In genomic region chr22:42001706-42002105, GRCh38 we compare ENCODE assay signal across 24 cellular contexts. TPM values are rescaled to one million over a fixed set of nuclear protein-coding genes. Genes with fewer than 3 reads are reported as not detected.
DNase-seq lines count a peak whose midpoint lies in the region; ATAC-seq and TF ChIP-seq lines count a peak whose summit lies in the region.
"Had no signal": no experiment of that assay in that cellular context is flagged by ENCODE, and none has a peak within 500 bp of the region (broad histone marks: within the 10 kb centered on the region; RNA-seq: fewer than 3 reads in every experiment).

No MANE protein-coding gene starts in this region.

- no peaks in the 10 kb centered on the region for H3K27me3 ChIP-seq in WERI-Rb-1 (ENCODE audit: insufficient read depth, low read depth, severe bottlenecking)
- H3K27me3 ChIP-seq: BE2C; BLaER1 treated with 17β-estradiol and CSF1 and Interleukin-3, amounts not matched to agents 10 nM and 100 nM had no signal

- intact Hi-C loops in posterior vena cava (cut with DNase I), result no loop called here

- peak; percentile 22 for DNase-seq in D341Med (ENCODE audit: low spot score)
- peak; percentile 25 for DNase-seq in WERI-Rb-1
- DNase-seq in islet precursor cell, result peak; percentile 40
- DNase-seq in posterior vena cava (ENCODE audit: low spot score), result peak; percentile 41
- DNase-seq in C1 segment of cervical spinal cord (lab: John Stamatoyannopoulos, UW), result no peak
- DNase-seq in stimulated activated CD4-positive, alpha-beta T cell treated with anti-CD3 and anti-CD28 coated beads, Interleukin-12 subunit alpha, Interleukin-12 subunit beta, amount 100 ng/mL, for 4 hours, result no peak
- DNase-seq in activated T-cell treated with anti-CD3 and anti-CD28 coated beads for 4 hours, result no peak
- DNase-seq: 8988T; ACHN; AML-193; BE2C; Calu3; CD4-positive, alpha-beta memory T cell; COR-L47; DMS153; DND-41; H9 had no signal

- TF ChIP-seq CTCF in WERI-Rb-1 (IDR thresholded peaks at IDR 0.05; ENCODE audit: low read depth, low read length), result no peak

- peak overlapping the region; percentile 51 for H3K27ac ChIP-seq in WERI-Rb-1
- H3K27ac ChIP-seq: A549; BLaER1 treated with 17β-estradiol and CSF1 and Interleukin-3, amounts not matched to agents 10 nM and 100 nM had no signal

- H3K9me3 ChIP-seq in WERI-Rb-1 (ENCODE audit: severe bottlenecking), result no peaks in the 10 kb centered on the region

- peak overlapping the region; percentile 59 for H3K4me3 ChIP-seq in WERI-Rb-1 (ENCODE audit: low read depth, low read length)
- H3K4me3 ChIP-seq: A549; BLaER1 treated with 17β-estradiol and CSF1 and Interleukin-3, amounts not matched to agents 10 nM and 100 nM; GM23338 had no signal

- peaks cover 2% of the 10 kb centered on the region; the same call in 1 of the 2 replicates for H3K36me3 ChIP-seq in WERI-Rb-1
- H3K36me3 ChIP-seq: BE2C had no signal

- no peak for ATAC-seq in GM21447 (IDR thresholded peaks at IDR 0.05; ENCODE audit: unreplicated experiment)
- ATAC-seq: A549, GM23338, HCT116 had no signal

RNA-seq across cellular contexts. Expression of gene WBP2NL, which starts 3.1 kb away (rescaled TPM):
- total RNA-seq in posterior vena cava, result 1 to 10 TPM; 1.1 to 1.2 TPM
- total RNA-seq: H4, HFFc6 had no signal

RNA-seq across cellular contexts. Expression of gene SEPTIN3, which starts 32.5 kb away (rescaled TPM):
- under 1 TPM; 0.14 to 0.23 TPM for total RNA-seq in posterior vena cava

RNA-seq across cellular contexts. Expression of gene CENPM, which starts 54.8 kb away (rescaled TPM):
- not detected for total RNA-seq in posterior vena cava

Comparison
In these comparisons a context has a peak if more than half of its experiments do, and no peak if none do; other contexts are left out.
1. DNase-seq: peak in D341Med (single experiment), WERI-Rb-1 (single experiment), islet precursor cell (single experiment) and posterior vena cava (single experiment); none in C1 segment of cervical spinal cord (0 of 14), stimulated activated CD4-positive, alpha-beta T cell treated with anti-CD3 and anti-CD28 coated beads, Interleukin-12 subunit alpha, Interleukin-12 subunit beta, amount 100 ng/mL, for 4 hours (single experiment) and activated T-cell treated with anti-CD3 and anti-CD28 coated beads for 4 hours (single experiment).